In the genomic region with DNA sequence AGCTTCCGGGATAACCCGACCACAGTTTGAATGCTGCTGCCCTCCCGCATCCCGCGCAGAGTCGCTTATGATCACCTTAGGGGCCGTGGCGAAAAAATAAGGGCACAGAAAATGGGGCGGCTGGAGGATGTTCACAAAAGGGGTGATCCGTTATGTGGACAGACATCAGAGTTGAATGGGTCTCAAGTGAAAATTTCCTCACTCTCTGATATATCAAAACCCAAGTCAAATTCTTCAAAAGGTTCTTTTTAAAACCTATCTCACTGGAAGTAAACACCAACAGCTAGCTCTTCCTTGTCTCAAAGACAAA, we compare ENCODE assay signal across 8 cellular contexts. TPM values are rescaled to one million over a fixed set of nuclear protein-coding genes. Genes with fewer than 3 reads are reported as not detected.
DNase-seq lines count a peak whose midpoint lies in the region; ATAC-seq and TF ChIP-seq lines count a peak whose summit lies in the region.

No MANE protein-coding gene starts in this region.

- H4K8ac ChIP-seq in IMR-90 (ENCODE audit: low read depth in 2 of 2, low read length in 2 of 2), result peak overlapping the region in 1 of 2 experiments; percentile 30; a peak in 1 of 4 replicates

- WGBS in IMR-90 (ENCODE audit: extremely low coverage in 2 of 2, insufficient read length in 1 of 2), 2 experiments, result 0% methylated on average over 2 of the region's 10 CpGs; no CpG with 5 or more reads in 1 of the 2 experiments

- no peak overlapping the region for H3K56ac ChIP-seq in IMR-90 (ENCODE audit: extremely low read depth, insufficient read depth, low read length)

- H4K20me1 ChIP-seq in IMR-90 (ENCODE audit: insufficient read depth, low read length), result no peaks in the 10 kb centered on the region; the same call in 1 of the 2 replicates

- H3K4me3 ChIP-seq in BE2C (ENCODE audit: low read depth, low read length) (peak overlapping the region; percentile 81), IMR-90 (ENCODE audit: insufficient read depth, low read depth, low read length) (peak overlapping the region; percentile 62)

- dilution Hi-C loops in IMR-90 (cut with HindIII; ENCODE audit: low sequenced_read_pairs, unreplicated experiment), result no loop called here

- in situ Hi-C loops in IMR-90 (cut with MboI; ENCODE audit: low sequenced_read_pairs), result loop anchor here (10.0 kb wide), 1 partner anchor 712 kb away; no protein-coding TSS in a partner anchor

- no peaks in the 10 kb centered on the region for H3K9me1 ChIP-seq in IMR-90 (ENCODE audit: insufficient read depth, low read length)

- H3K9me3 Mint-ChIP-seq in natural killer cell, result no peaks in the 10 kb centered on the region

- H2AK5ac ChIP-seq in IMR-90 (ENCODE audit: low read depth, low read length), result no peak overlapping the region

- H2BK20ac ChIP-seq in IMR-90 (ENCODE audit: low read depth, low read length), result no peak overlapping the region

- TF ChIP-seq POLR2A in IMR-90 (IDR thresholded peaks at IDR 0.05; ENCODE audit: low read depth, low read length), result no peak

- 0 out of 2 replicates have a peak overlapping the region, but pooled peaks have one; percentile 23 for H3K23ac ChIP-seq in IMR-90 (ENCODE audit: low read depth, low read length)

- H3K4me2 ChIP-seq in IMR-90 (ENCODE audit: low read depth, low read length), result peak overlapping the region; percentile 72

- H4K5ac ChIP-seq in IMR-90 (ENCODE audit: low read depth, low read length), result no peak overlapping the region

- peaks cover 0 to 24% of the 10 kb centered on the region in 2 experiments; a peak in 3 of 4 replicates for H3K79me1 ChIP-seq in IMR-90 (ENCODE audit: low read depth in 1 of 2, low read length in 2 of 2)

- H3K27ac Mint-ChIP-seq in natural killer cell, result peak overlapping the region; percentile 88 to 92

- TF ChIP-seq CTCF in BE2C (IDR thresholded peaks at IDR 0.05; ENCODE audit: low read depth, low read length) (no peak), IMR-90 (conservative IDR thresholded peaks at IDR 0.05; ENCODE audit: low read depth, low read length) (no peak), natural killer cell (IDR thresholded peaks at IDR 0.05) (no peak)

- H3K9me3 ChIP-seq in BE2C, result no peaks in the 10 kb centered on the region
- no peaks in the 10 kb centered on the region for H3K9me3 ChIP-seq in IMR-90 (ENCODE audit: control insufficient read depth, insufficient read depth, low read length)

- H3K27ac ChIP-seq in IMR-90 (ENCODE audit: insufficient read depth, low read length), result no peak overlapping the region
- H3K27ac ChIP-seq in cingulate gyrus (ENCODE audit: low read depth, low read length), result peak overlapping the region; percentile 10

- no peak overlapping the region for H3K4ac ChIP-seq in IMR-90 (ENCODE audit: low read depth, low read length)

- H2BK5ac ChIP-seq in IMR-90 (ENCODE audit: low read depth, low read length, poor library complexity, severe bottlenecking), result no peak overlapping the region

- POLR2A ChIA-PET in IMR-90 (lab: Charles Lee; ENCODE audit: unreplicated experiment), result no interaction called here

- no peaks in the 10 kb centered on the region for H3K27me3 Mint-ChIP-seq in natural killer cell (ENCODE audit: low read depth in 2 of 2)

- H2BK120ac ChIP-seq in IMR-90 (ENCODE audit: low read depth, low read length), result no peak overlapping the region

- DNase-seq in BE2C (no peak), IMR-90 (no peak), natural killer cell (no peak), cortex of kidney (lab: John Stamatoyannopoulos, UW) (no peak), NCI-H446 treated with DMSO at 0.1 percent for 48 hours (lab: John Stamatoyannopoulos, UW) (no peak), NCI-H2171 treated with DMSO at 0.1 percent for 48 hours (lab: John Stamatoyannopoulos, UW) (no peak)

- H4K91ac ChIP-seq in IMR-90 (ENCODE audit: insufficient read depth, low read depth, low read length), result no peak overlapping the region

- H3K36me3 ChIP-seq in BE2C (no peaks in the 10 kb centered on the region), IMR-90 (ENCODE audit: control insufficient read depth, insufficient read depth, low read length) (no peaks in the 10 kb centered on the region)

- no peak overlapping the region for H3K9ac ChIP-seq in IMR-90 (ENCODE audit: low read depth, low read length)

- ATAC-seq in IMR-90 (ENCODE audit: low read depth) (no peak), natural killer cell (no peak), GM21576 (IDR thresholded peaks at IDR 0.05; ENCODE audit: unreplicated experiment) (no peak)

- CTCF ChIA-PET in IMR-90 (lab: Yijun Ruan, JAX), result interaction anchor here (0.6 kb wide), 1 partner anchor 696 kb away, joined by 3 read pairs; no protein-coding TSS in a partner anchor

- no peak overlapping the region for H3K14ac ChIP-seq in IMR-90 (replicated peaks; ENCODE audit: low read depth, low read length)

- TF ChIP-seq RAD21 in IMR-90 (IDR thresholded peaks at IDR 0.05; ENCODE audit: low read length), result no peak

- peak overlapping the region; percentile 95 for H2AFZ ChIP-seq in IMR-90 (replicated peaks; ENCODE audit: low read length, poor library complexity)

- no peak overlapping the region for H2BK15ac ChIP-seq in IMR-90 (ENCODE audit: low read depth, low read length)

- H3K36me3 Mint-ChIP-seq in natural killer cell, result no peaks in the 10 kb centered on the region

- H3K27me3 ChIP-seq in BE2C, result no peaks in the 10 kb centered on the region
- no peaks in the 10 kb centered on the region for H3K27me3 ChIP-seq in IMR-90 (ENCODE audit: control insufficient read depth, insufficient read depth, low read length)

- H3K4me1 Mint-ChIP-seq in natural killer cell, result peaks cover 6 to 11% of the 10 kb centered on the region in 2 donors

- H3K18ac ChIP-seq in IMR-90 (ENCODE audit: low read depth, low read length), result no peak overlapping the region

- H3K4me3 Mint-ChIP-seq in natural killer cell, result peak overlapping the region; percentile 85

- intact Hi-C loops in IMR-90 (cut with micrococcal nuclease) (no loop called here), natural killer cell (cut with micrococcal nuclease) (no loop called here)

- H3K4me1 ChIP-seq in BE2C (no peaks in the 10 kb centered on the region), IMR-90 (ENCODE audit: control insufficient read depth, insufficient read depth, low read length) (peaks cover 7% of the 10 kb centered on the region)

- H2AK9ac ChIP-seq in IMR-90 (replicated peaks; ENCODE audit: low read depth, low read length, poor library complexity), result no peak overlapping the region

- BruUV-seq in IMR-90 (replicated peaks; lab: Mats Ljungman, UMichigan), result no TSS peak

TF ChIP-seq in IMR-90, 13 proteins besides CTCF, POLR2A, EP300 and RAD21:
- no peak for TF ChIP-seq CEBPB (IDR thresholded peaks at IDR 0.05; ENCODE audit: low read depth, low read length)
- no peak for TF ChIP-seq FOS (IDR thresholded peaks at IDR 0.05; ENCODE audit: low read depth, low read length)

RNA-seq across cellular contexts. Expression of a gene that starts 0.4 kb away (rescaled TPM):
- 1.0 TPM for polyA plus RNA-seq in BE2C (2012; ENCODE audit: insufficient read depth, insufficient read length, low read depth)
- total RNA-seq in IMR-90 (2012; rRNA removed), result 3.6 and 5.6 TPM in 2 replicates
- polyA plus RNA-seq in IMR-90 (2012; rRNA removed), result 2.5 and 3.0 TPM in 2 replicates
- 0.45 and 2.4 TPM in 2 replicates for polyA plus RNA-seq in IMR-90 (2012; cell fraction: cytosol; rRNA removed)
- 0.27 and 1.8 TPM in 2 replicates for polyA plus RNA-seq in IMR-90 (2012; cell fraction: nucleus; rRNA removed; ENCODE audit: low replicate concordance)
- total RNA-seq in natural killer cell, result 1 to 10 TPM in 1 of 3 donors, under 1 TPM in 2; 0.60 to 1.1 (median 0.85) TPM

RNA-seq across cellular contexts. Expression of a gene that starts 36.9 kb away (rescaled TPM):
- not detected for polyA plus RNA-seq in BE2C (2012; ENCODE audit: insufficient read depth, insufficient read length, low read depth)
- total RNA-seq in IMR-90 (2012; rRNA removed) (not detected in 2 replicates), natural killer cell (not detected)
- not detected in 2 replicates for polyA plus RNA-seq in IMR-90 (2012; rRNA removed)
- not detected in 2 replicates for polyA plus RNA-seq in IMR-90 (2012; cell fraction: cytosol; rRNA removed)
- 0.14 TPM in 1 of 2 replicates, not detected in the other for polyA plus RNA-seq in IMR-90 (2012; cell fraction: nucleus; rRNA removed; ENCODE audit: low replicate concordance)
